9 cellular contexts compared by ENCODE assay signal in the genomic region with DNA sequence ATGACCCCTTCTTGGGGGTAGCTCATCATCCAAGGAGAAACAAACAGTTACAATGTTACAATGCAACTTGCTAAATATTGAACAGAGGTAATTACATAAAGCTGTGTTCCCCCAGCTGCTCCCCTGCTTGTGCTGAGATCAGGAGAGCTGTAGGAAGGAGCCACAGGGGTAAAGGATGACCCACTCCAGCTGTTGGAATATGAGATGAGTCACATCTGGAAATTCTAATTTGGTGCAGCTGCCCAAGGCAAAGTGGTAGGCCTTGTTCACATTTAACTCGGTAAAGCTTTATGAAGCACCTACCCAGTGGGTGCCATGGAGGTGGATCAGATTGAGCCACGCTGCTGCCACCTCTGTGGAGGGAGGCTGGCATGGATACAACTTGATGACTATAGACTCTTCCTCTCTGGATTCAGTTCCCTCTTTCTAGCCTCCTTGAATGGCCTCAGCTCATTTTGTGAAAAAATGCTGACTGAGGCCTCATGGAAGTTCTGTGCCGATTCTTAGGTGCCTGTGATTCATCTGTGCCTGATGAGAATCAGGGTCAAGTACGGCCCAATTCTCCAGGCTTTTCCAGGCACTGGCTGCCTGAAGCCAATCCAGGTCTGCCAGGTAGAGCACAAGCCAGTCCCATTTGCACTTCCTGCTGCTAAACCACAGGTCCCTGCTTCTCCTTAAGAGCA. TPM values are rescaled to one million over a fixed set of nuclear protein-coding genes. Genes with fewer than 3 reads are reported as not detected.
DNase-seq lines count a peak whose midpoint lies in the region; ATAC-seq lines count a peak whose summit lies in the region.
"Had no signal": no experiment of that assay in that cellular context is flagged by ENCODE, and none has a peak within 500 bp of the region (broad histone marks: within the 10 kb centered on the region; RNA-seq: fewer than 3 reads in every experiment).

No MANE protein-coding gene starts in this region.

- peak overlapping the region; percentile 40 for H3K27ac Mint-ChIP-seq in activated T-helper 1 cell treated with anti-CD3 and anti-CD28 coated beads, Interleukin-12 subunit alpha, Interleukin-12 subunit beta, Interleukin-2, Interleukin-4 antibody, amounts not matched to agents 30 ng/mL and 10 ng/mL and 1 ng/mL, durations not matched to agents 14 hours and 24 hours and 36 hours
- H3K27ac Mint-ChIP-seq in memory B cell: peak overlapping the region; percentile 38
- H3K27ac Mint-ChIP-seq: activated CD8-positive, alpha-beta T cell treated with anti-CD3 and anti-CD28 coated beads for 36 hours had no signal

- DNase-seq in GDM1 (lab: John Stamatoyannopoulos, UW): peak; percentile 2
- no peak for DNase-seq in activated T-helper 1 cell treated with anti-CD3 and anti-CD28 coated beads, Interleukin-12 subunit alpha, Interleukin-12 subunit beta, Interleukin-2, Interleukin-4 antibody, amounts not matched to agents 30 ng/mL and 10 ng/mL and 1 ng/mL, durations not matched to agents 14 hours and 24 hours and 36 hours (ENCODE audit: low spot score)
- DNase-seq in memory B cell (ENCODE audit: low spot score in 2 of 2): no peak
- DNase-seq: activated CD8-positive, alpha-beta T cell treated with anti-CD3 and anti-CD28 coated beads for 36 hours; SK-N-SH; stimulated activated naive CD8-positive, alpha-beta T cell treated with anti-CD3 and anti-CD28 coated beads, Interleukin-15, amount 100 ng/mL, for 72 hours had no signal

- no peaks in the 10 kb centered on the region for H3K9me3 Mint-ChIP-seq in activated T-helper 1 cell treated with anti-CD3 and anti-CD28 coated beads, Interleukin-12 subunit alpha, Interleukin-12 subunit beta, Interleukin-2, Interleukin-4 antibody, amounts not matched to agents 30 ng/mL and 10 ng/mL and 1 ng/mL, durations not matched to agents 14 hours and 24 hours and 36 hours
- no peaks in the 10 kb centered on the region for H3K9me3 Mint-ChIP-seq in memory B cell
- H3K9me3 Mint-ChIP-seq: activated CD8-positive, alpha-beta T cell treated with anti-CD3 and anti-CD28 coated beads for 36 hours; stimulated activated naive CD8-positive, alpha-beta T cell treated with anti-CD3 and anti-CD28 coated beads, Interleukin-15, amount 100 ng/mL, for 72 hours had no signal

- H3K4me3 Mint-ChIP-seq in activated T-helper 1 cell treated with anti-CD3 and anti-CD28 coated beads, Interleukin-12 subunit alpha, Interleukin-12 subunit beta, Interleukin-2, Interleukin-4 antibody, amounts not matched to agents 30 ng/mL and 10 ng/mL and 1 ng/mL, durations not matched to agents 14 hours and 24 hours and 36 hours: no peak overlapping the region
- H3K4me3 Mint-ChIP-seq in memory B cell: no peak overlapping the region
- H3K4me3 Mint-ChIP-seq: activated CD8-positive, alpha-beta T cell treated with anti-CD3 and anti-CD28 coated beads for 36 hours; stimulated activated naive CD8-positive, alpha-beta T cell treated with anti-CD3 and anti-CD28 coated beads, Interleukin-15, amount 100 ng/mL, for 72 hours had no signal

- peaks cover 12% of the 10 kb centered on the region for H3K4me1 Mint-ChIP-seq in activated T-helper 1 cell treated with anti-CD3 and anti-CD28 coated beads, Interleukin-12 subunit alpha, Interleukin-12 subunit beta, Interleukin-2, Interleukin-4 antibody, amounts not matched to agents 30 ng/mL and 10 ng/mL and 1 ng/mL, durations not matched to agents 14 hours and 24 hours and 36 hours (ENCODE audit: low read depth)
- peaks cover 3% of the 10 kb centered on the region for H3K4me1 Mint-ChIP-seq in memory B cell

- peaks cover 42% of the 10 kb centered on the region for H3K36me3 Mint-ChIP-seq in activated T-helper 1 cell treated with anti-CD3 and anti-CD28 coated beads, Interleukin-12 subunit alpha, Interleukin-12 subunit beta, Interleukin-2, Interleukin-4 antibody, amounts not matched to agents 30 ng/mL and 10 ng/mL and 1 ng/mL, durations not matched to agents 14 hours and 24 hours and 36 hours (ENCODE audit: low read depth)
- H3K36me3 Mint-ChIP-seq in memory B cell: peaks cover 11% of the 10 kb centered on the region

- intact Hi-C loops in activated T-helper 1 cell treated with anti-CD3 and anti-CD28 coated beads, Interleukin-12 subunit alpha, Interleukin-12 subunit beta, Interleukin-2, Interleukin-4 antibody, amounts not matched to agents 30 ng/mL and 10 ng/mL and 1 ng/mL, durations not matched to agents 14 hours and 24 hours and 36 hours (cut with micrococcal nuclease): no loop called here

- no peaks in the 10 kb centered on the region for H3K27me3 Mint-ChIP-seq in activated T-helper 1 cell treated with anti-CD3 and anti-CD28 coated beads, Interleukin-12 subunit alpha, Interleukin-12 subunit beta, Interleukin-2, Interleukin-4 antibody, amounts not matched to agents 30 ng/mL and 10 ng/mL and 1 ng/mL, durations not matched to agents 14 hours and 24 hours and 36 hours (ENCODE audit: insufficient read depth)
- no peaks in the 10 kb centered on the region for H3K27me3 Mint-ChIP-seq in memory B cell
- H3K27me3 Mint-ChIP-seq: activated CD8-positive, alpha-beta T cell treated with anti-CD3 and anti-CD28 coated beads for 36 hours; stimulated activated naive CD8-positive, alpha-beta T cell treated with anti-CD3 and anti-CD28 coated beads, Interleukin-15, amount 100 ng/mL, for 72 hours had no signal

- ATAC-seq in memory B cell (ENCODE audit: low read depth) (no peak), GM21723 (IDR thresholded peaks at IDR 0.05; ENCODE audit: unreplicated experiment) (no peak), HG02623 (IDR thresholded peaks at IDR 0.05; ENCODE audit: unreplicated experiment) (no peak), GM21737 (IDR thresholded peaks at IDR 0.05; ENCODE audit: unreplicated experiment) (no peak)
- ATAC-seq: activated CD8-positive, alpha-beta T cell treated with anti-CD3 and anti-CD28 coated beads for 36 hours; stimulated activated naive CD8-positive, alpha-beta T cell treated with anti-CD3 and anti-CD28 coated beads, Interleukin-15, amount 100 ng/mL, for 72 hours had no signal

RNA-seq across cellular contexts. Expression of a gene that starts 7.5 kb away (rescaled TPM):
- 14.7 TPM in 2 replicates for total RNA-seq in activated T-helper 1 cell treated with anti-CD3 and anti-CD28 coated beads, Interleukin-12 subunit alpha, Interleukin-12 subunit beta, Interleukin-2, Interleukin-4 antibody, amounts not matched to agents 30 ng/mL and 10 ng/mL and 1 ng/mL, durations not matched to agents 14 hours and 24 hours and 36 hours

RNA-seq across cellular contexts. Expression of a gene that starts 17.2 kb away (rescaled TPM):
- total RNA-seq in activated T-helper 1 cell treated with anti-CD3 and anti-CD28 coated beads, Interleukin-12 subunit alpha, Interleukin-12 subunit beta, Interleukin-2, Interleukin-4 antibody, amounts not matched to agents 30 ng/mL and 10 ng/mL and 1 ng/mL, durations not matched to agents 14 hours and 24 hours and 36 hours: 19.2 and 21.5 TPM in 2 replicates

RNA-seq across cellular contexts. Expression of a gene that starts 31.2 kb away (rescaled TPM):
- total RNA-seq in activated T-helper 1 cell treated with anti-CD3 and anti-CD28 coated beads, Interleukin-12 subunit alpha, Interleukin-12 subunit beta, Interleukin-2, Interleukin-4 antibody, amounts not matched to agents 30 ng/mL and 10 ng/mL and 1 ng/mL, durations not matched to agents 14 hours and 24 hours and 36 hours: 7.4 and 9.4 TPM in 2 replicates

RNA-seq across cellular contexts. Expression of a gene that starts 44.6 kb away (rescaled TPM):
- 17.9 and 21.2 TPM in 2 replicates for total RNA-seq in activated T-helper 1 cell treated with anti-CD3 and anti-CD28 coated beads, Interleukin-12 subunit alpha, Interleukin-12 subunit beta, Interleukin-2, Interleukin-4 antibody, amounts not matched to agents 30 ng/mL and 10 ng/mL and 1 ng/mL, durations not matched to agents 14 hours and 24 hours and 36 hours

RNA-seq across cellular contexts. Expression of a gene that starts 48.0 kb away (rescaled TPM):
- 91.9 and 97.4 TPM in 2 replicates for total RNA-seq in activated T-helper 1 cell treated with anti-CD3 and anti-CD28 coated beads, Interleukin-12 subunit alpha, Interleukin-12 subunit beta, Interleukin-2, Interleukin-4 antibody, amounts not matched to agents 30 ng/mL and 10 ng/mL and 1 ng/mL, durations not matched to agents 14 hours and 24 hours and 36 hours
